1 cellular context compared by ENCODE assay signal in the genomic region with DNA sequence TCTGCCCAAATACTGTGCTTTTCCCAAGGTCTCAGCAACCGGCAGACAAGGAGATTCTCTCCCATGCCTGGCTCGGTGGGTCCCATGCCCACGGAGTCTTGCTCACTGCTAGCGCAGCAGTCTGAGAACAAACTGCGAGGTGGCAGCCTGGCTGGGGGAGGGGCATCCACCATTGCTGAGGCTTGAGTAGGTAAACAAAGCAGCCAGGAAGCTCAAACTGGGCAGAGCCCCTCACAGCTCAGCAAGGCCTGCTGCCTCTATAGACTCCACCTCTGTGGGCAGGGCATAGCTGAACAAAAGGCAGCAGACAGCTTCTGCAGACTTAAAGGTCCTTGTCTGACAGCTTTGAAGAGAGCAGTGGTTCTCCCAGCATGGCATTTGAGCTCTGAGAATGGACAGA.
TF ChIP-seq lines count a peak whose summit lies in the region.

No MANE protein-coding gene starts in this region.

TF ChIP-seq in WTC11, 78 proteins besides CTCF, POLR2A, EP300 and RAD21 (continued from another document):
- TF ChIP-seq, protein P1, sequence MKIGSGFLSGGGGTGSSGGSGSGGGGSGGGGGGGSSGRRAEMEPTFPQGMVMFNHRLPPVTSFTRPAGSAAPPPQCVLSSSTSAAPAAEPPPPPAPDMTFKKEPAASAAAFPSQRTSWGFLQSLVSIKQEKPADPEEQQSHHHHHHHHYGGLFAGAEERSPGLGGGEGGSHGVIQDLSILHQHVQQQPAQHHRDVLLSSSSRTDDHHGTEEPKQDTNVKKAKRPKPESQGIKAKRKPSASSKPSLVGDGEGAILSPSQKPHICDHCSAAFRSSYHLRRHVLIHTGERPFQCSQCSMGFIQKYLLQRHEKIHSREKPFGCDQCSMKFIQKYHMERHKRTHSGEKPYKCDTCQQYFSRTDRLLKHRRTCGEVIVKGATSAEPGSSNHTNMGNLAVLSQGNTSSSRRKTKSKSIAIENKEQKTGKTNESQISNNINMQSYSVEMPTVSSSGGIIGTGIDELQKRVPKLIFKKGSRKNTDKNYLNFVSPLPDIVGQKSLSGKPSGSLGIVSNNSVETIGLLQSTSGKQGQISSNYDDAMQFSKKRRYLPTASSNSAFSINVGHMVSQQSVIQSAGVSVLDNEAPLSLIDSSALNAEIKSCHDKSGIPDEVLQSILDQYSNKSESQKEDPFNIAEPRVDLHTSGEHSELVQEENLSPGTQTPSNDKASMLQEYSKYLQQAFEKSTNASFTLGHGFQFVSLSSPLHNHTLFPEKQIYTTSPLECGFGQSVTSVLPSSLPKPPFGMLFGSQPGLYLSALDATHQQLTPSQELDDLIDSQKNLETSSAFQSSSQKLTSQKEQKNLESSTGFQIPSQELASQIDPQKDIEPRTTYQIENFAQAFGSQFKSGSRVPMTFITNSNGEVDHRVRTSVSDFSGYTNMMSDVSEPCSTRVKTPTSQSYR (CRISPR knock-in tag; IDR thresholded peaks at IDR 0.05): 0 out of 2 replicates have a peak, but pooled peaks have one; percentile 29
- peak; percentile 87 for TF ChIP-seq FOXK1 (CRISPR knock-in tag; IDR thresholded peaks at IDR 0.05)
- TF ChIP-seq, protein P2, sequence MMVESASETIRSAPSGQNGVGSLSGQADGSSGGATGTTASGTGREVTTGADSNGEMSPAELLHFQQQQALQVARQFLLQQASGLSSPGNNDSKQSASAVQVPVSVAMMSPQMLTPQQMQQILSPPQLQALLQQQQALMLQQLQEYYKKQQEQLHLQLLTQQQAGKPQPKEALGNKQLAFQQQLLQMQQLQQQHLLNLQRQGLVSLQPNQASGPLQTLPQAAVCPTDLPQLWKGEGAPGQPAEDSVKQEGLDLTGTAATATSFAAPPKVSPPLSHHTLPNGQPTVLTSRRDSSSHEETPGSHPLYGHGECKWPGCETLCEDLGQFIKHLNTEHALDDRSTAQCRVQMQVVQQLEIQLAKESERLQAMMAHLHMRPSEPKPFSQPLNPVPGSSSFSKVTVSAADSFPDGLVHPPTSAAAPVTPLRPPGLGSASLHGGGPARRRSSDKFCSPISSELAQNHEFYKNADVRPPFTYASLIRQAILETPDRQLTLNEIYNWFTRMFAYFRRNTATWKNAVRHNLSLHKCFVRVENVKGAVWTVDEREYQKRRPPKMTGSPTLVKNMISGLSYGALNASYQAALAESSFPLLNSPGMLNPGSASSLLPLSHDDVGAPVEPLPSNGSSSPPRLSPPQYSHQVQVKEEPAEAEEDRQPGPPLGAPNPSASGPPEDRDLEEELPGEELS (CRISPR knock-in tag; IDR thresholded peaks at IDR 0.05): 0 out of 2 replicates have a peak, but pooled peaks have one; percentile 71
TF ChIP-seq in WTC11: peak in this region for 4; not testable (repeated sequence) for 74.
